Comparison of ENCODE assay signal across 8 cellular contexts in the genomic region with DNA sequence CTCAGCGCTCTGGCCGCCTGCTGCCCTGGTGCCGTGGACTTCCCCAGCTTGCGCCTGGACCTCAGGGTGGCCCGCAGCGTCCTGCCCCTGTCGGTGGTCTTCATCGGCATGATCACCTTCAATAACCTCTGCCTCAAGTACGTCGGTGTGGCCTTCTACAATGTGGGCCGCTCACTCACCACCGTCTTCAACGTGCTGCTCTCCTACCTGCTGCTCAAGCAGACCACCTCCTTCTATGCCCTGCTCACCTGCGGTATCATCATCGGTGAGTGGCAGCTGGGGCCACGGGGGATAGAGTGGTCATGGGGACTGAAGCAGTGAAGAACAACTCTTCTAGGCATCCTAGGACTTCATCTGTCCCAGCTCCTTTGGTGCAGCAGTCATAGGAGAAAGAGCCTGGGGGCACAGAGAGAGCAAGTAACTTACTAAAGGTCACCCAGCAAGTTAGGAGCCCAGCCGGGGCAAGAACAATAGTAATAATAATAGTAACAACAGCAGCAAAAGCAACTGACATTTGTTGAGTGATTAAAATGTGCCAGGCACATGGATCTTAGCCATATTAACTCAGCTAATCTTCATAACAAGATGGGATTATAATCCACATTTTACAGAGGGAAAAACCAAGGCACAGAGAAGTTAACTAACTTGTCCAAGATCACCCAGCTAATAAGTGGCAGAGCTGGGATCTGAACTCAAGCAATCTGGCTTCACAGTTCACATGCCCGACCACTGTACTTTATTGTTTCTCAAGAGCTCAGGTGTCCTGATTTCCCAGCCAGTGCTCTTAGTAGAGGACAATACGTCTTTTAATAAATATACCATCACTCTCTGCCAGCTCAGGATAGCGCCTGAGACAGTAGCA. TPM values are rescaled to one million over a fixed set of nuclear protein-coding genes. Genes with fewer than 3 reads are reported as not detected.
A peak's percentile ranks its signal among the peaks of the same experiment; 100 is the strongest.
DNase-seq lines count a peak whose midpoint lies in the region; ATAC-seq lines count a peak whose summit lies in the region.

No MANE protein-coding gene starts in this region.

- H3K9me3 Mint-ChIP-seq in T-helper 2 cell treated with Interferon-gamma antibody and Interleukin-4, amounts not matched to agents 5 μg/mL and 100 μg/mL, for 36 hours: no peaks in the 10 kb centered on the region
- H3K9me3 Mint-ChIP-seq in activated naive CD4-positive, alpha-beta T cell treated with anti-CD3 and anti-CD28 coated beads, Interleukin-2, amount 50 U/mL, for 72 hours: no peaks in the 10 kb centered on the region
- H3K9me3 Mint-ChIP-seq in immature natural killer cell: no peaks in the 10 kb centered on the region

- H3K27ac ChIP-seq in stomach smooth muscle (ENCODE audit: low read length): no peak overlapping the region

- H3K4me1 Mint-ChIP-seq in T-helper 2 cell treated with Interferon-gamma antibody and Interleukin-4, amounts not matched to agents 5 μg/mL and 100 μg/mL, for 36 hours (ENCODE audit: low read depth): peaks cover 39% of the 10 kb centered on the region
- peaks cover 40 to 48% of the 10 kb centered on the region in 2 donors for H3K4me1 Mint-ChIP-seq in immature natural killer cell

- peak overlapping the region; percentile 82 for H3K27ac Mint-ChIP-seq in T-helper 2 cell treated with Interferon-gamma antibody and Interleukin-4, amounts not matched to agents 5 μg/mL and 100 μg/mL, for 36 hours
- peak overlapping the region; percentile 44 to 96 for H3K27ac Mint-ChIP-seq in activated naive CD4-positive, alpha-beta T cell treated with anti-CD3 and anti-CD28 coated beads, Interleukin-2, amount 50 U/mL, for 72 hours
- H3K27ac Mint-ChIP-seq in immature natural killer cell: peak overlapping the region; percentile 52 to 89 (median 84)

- no peak for DNase-seq in T-helper 2 cell treated with Interferon-gamma antibody and Interleukin-4, amounts not matched to agents 5 μg/mL and 100 μg/mL, for 36 hours (ENCODE audit: low spot score)
- DNase-seq in T-helper 2 cell (no peak), immature natural killer cell (no peak), NCI-H526 (lab: John Stamatoyannopoulos, UW) (no peak), UCSD-AML1 (lab: John Stamatoyannopoulos, UW; ENCODE audit: unreplicated experiment) (no peak), NCI-H446 (lab: John Stamatoyannopoulos, UW) (no peak)
- no peak for DNase-seq in activated naive CD4-positive, alpha-beta T cell treated with anti-CD3 and anti-CD28 coated beads, Interleukin-2, amount 50 U/mL, for 72 hours (ENCODE audit: low spot score in 2 of 2)

- no peak for ATAC-seq in activated naive CD4-positive, alpha-beta T cell treated with anti-CD3 and anti-CD28 coated beads, Interleukin-2, amount 50 U/mL, for 72 hours

- peaks cover 0 to 6% of the 10 kb centered on the region in 2 donors for H3K36me3 ChIP-seq in stomach smooth muscle (ENCODE audit: control insufficient read depth in 2 of 2, insufficient read depth in 2 of 2, low read length in 2 of 2)

- H3K9ac ChIP-seq in stomach smooth muscle (ENCODE audit: low read length in 2 of 2): peak overlapping the region; percentile 78 to 83

- H3K36me3 Mint-ChIP-seq in T-helper 2 cell treated with Interferon-gamma antibody and Interleukin-4, amounts not matched to agents 5 μg/mL and 100 μg/mL, for 36 hours (ENCODE audit: low read depth): peaks cover 33% of the 10 kb centered on the region
- peaks cover 0 to 6% of the 10 kb centered on the region in 2 donors for H3K36me3 Mint-ChIP-seq in activated naive CD4-positive, alpha-beta T cell treated with anti-CD3 and anti-CD28 coated beads, Interleukin-2, amount 50 U/mL, for 72 hours
- peaks cover 0 to 10% (median 0%) of the 10 kb centered on the region in 3 donors for H3K36me3 Mint-ChIP-seq in immature natural killer cell

- H3K4me3 ChIP-seq in stomach smooth muscle (ENCODE audit: low read length in 2 of 2): peak overlapping the region; percentile 91 to 92

- peaks cover 36% of the 10 kb centered on the region for H3K4me1 ChIP-seq in stomach smooth muscle (ENCODE audit: control insufficient read depth, insufficient read depth, low read length)

- no peaks in the 10 kb centered on the region for H3K9me3 ChIP-seq in stomach smooth muscle (ENCODE audit: control insufficient read depth in 2 of 2, low read length in 2 of 2)

- no peaks in the 10 kb centered on the region for H3K27me3 ChIP-seq in stomach smooth muscle (ENCODE audit: control insufficient read depth in 1 of 2, insufficient read depth in 2 of 2, low read length in 2 of 2)

- H3K27me3 Mint-ChIP-seq in T-helper 2 cell treated with Interferon-gamma antibody and Interleukin-4, amounts not matched to agents 5 μg/mL and 100 μg/mL, for 36 hours (ENCODE audit: low read depth): no peaks in the 10 kb centered on the region
- H3K27me3 Mint-ChIP-seq in immature natural killer cell (ENCODE audit: low read depth in 3 of 3): peaks cover 0 to 5% (median 5%) of the 10 kb centered on the region in 3 donors

- peak overlapping the region; percentile 94 for H3K4me3 Mint-ChIP-seq in T-helper 2 cell treated with Interferon-gamma antibody and Interleukin-4, amounts not matched to agents 5 μg/mL and 100 μg/mL, for 36 hours
- H3K4me3 Mint-ChIP-seq in immature natural killer cell: peak overlapping the region; percentile 82 to 95 (median 92)

RNA-seq across cellular contexts. Expression of a gene that starts 1.4 kb away (rescaled TPM):
- 10 to 100 TPM in 1 of 2 donors, 1 to 10 TPM in 1; 7.9 to 10.8 TPM for total RNA-seq in activated naive CD4-positive, alpha-beta T cell treated with anti-CD3 and anti-CD28 coated beads, Interleukin-2, amount 50 U/mL, for 72 hours
- 10 to 100 TPM in 1 of 3 donors, 1 to 10 TPM in 2; 6.4 to 11.9 (median 7.6) TPM for polyA plus RNA-seq in immature natural killer cell

RNA-seq across cellular contexts. Expression of a gene that starts 41.0 kb away (rescaled TPM):
- total RNA-seq in activated naive CD4-positive, alpha-beta T cell treated with anti-CD3 and anti-CD28 coated beads, Interleukin-2, amount 50 U/mL, for 72 hours: 10 to 100 TPM; 14.0 to 31.4 TPM
- 10 to 100 TPM; 16.5 to 32.7 (median 20.8) TPM for polyA plus RNA-seq in immature natural killer cell
